15 cellular contexts compared by ENCODE assay signal in genomic region chr12:21595356-21595755, GRCh38. TPM values are rescaled to one million over a fixed set of nuclear protein-coding genes. Genes with fewer than 3 reads are reported as not detected.
"Had no signal": no experiment of that assay in that cellular context is flagged by ENCODE, and none has a peak within 500 bp of the region (broad histone marks: within the 10 kb centered on the region; RNA-seq: fewer than 3 reads in every experiment).

No MANE protein-coding gene starts in this region.

RNA-seq across cellular contexts. Expression of gene GYS2, which starts 9.3 kb away (rescaled TPM):
- total RNA-seq: natural killer cell treated with Interleukin-12 subunit alpha and Interleukin-12 subunit beta and Interleukin-15 and Interleukin-18, amount 100 ng/mL, for 72 hours; neural crest cell; osteocyte; pancreas; posterior vena cava; prostate gland; pulmonary artery endothelial cell; right atrium auricular region; smooth muscle cell; spleen; testis; upper lobe of right lung; urinary bladder; uterus had no signal
- polyA plus RNA-seq: naive thymus-derived CD8-positive, alpha-beta T cell; pancreas; smooth muscle cell had no signal
